ENCODE assay signal across 10 cellular contexts in genomic region chr9:113592806-113593575, GRCh38.
A peak's percentile ranks its signal among the peaks of the same experiment; 100 is the strongest.
DNase-seq lines count a peak whose midpoint lies in the region; FAIRE-seq and TF ChIP-seq lines count a peak whose summit lies in the region.
"Had no signal": no experiment of that assay in that cellular context is flagged by ENCODE, and none has a peak within 500 bp of the region (broad histone marks: within the 10 kb centered on the region; RNA-seq: fewer than 3 reads in every experiment).

No MANE protein-coding gene starts in this region.

- H3K27ac ChIP-seq in kidney (ENCODE audit: low read depth in 2 of 2, low read length in 2 of 2) = peak overlapping the region; percentile 76 to 80
- peak overlapping the region; percentile 58 for H3K27ac ChIP-seq in substantia nigra (ENCODE audit: low read depth, low read length, poor library complexity, severe bottlenecking)

- H3K36me3 ChIP-seq in kidney (ENCODE audit: control insufficient read depth in 1 of 2, insufficient read depth in 2 of 2, low read length in 2 of 2) = peaks cover 18 to 29% of the 10 kb centered on the region in 2 donors

- no peak overlapping the region for H3K4me3 Mint-ChIP-seq in activated CD4-positive, alpha-beta T cell treated with anti-CD3 and anti-CD28 coated beads, Interleukin-2, amount 10 ng/mL, durations not matched to agents 7 days and 5 days
- H3K4me3 Mint-ChIP-seq in activated T-helper 2 cell treated with anti-CD3 and anti-CD28 coated beads, Interferon-gamma antibody, Interleukin-2, Interleukin-4, amounts not matched to agents 10 μg/mL and 5 μg/mL and 100 μg/mL, durations not matched to agents 14 hours and 24 hours and 36 hours (ENCODE audit: low read depth) = peak overlapping the region; percentile 43

- no peaks in the 10 kb centered on the region for H3K27me3 Mint-ChIP-seq in activated CD4-positive, alpha-beta T cell treated with anti-CD3 and anti-CD28 coated beads, Interleukin-2, amount 10 ng/mL, durations not matched to agents 7 days and 5 days
- H3K27me3 Mint-ChIP-seq in activated T-helper 2 cell treated with anti-CD3 and anti-CD28 coated beads, Interferon-gamma antibody, Interleukin-2, Interleukin-4, amounts not matched to agents 10 μg/mL and 5 μg/mL and 100 μg/mL, durations not matched to agents 14 hours and 24 hours and 36 hours (ENCODE audit: low read depth) = no peaks in the 10 kb centered on the region

- intact Hi-C loops in activated T-helper 2 cell treated with anti-CD3 and anti-CD28 coated beads, Interferon-gamma antibody, Interleukin-2, Interleukin-4, amounts not matched to agents 10 μg/mL and 5 μg/mL and 100 μg/mL, durations not matched to agents 14 hours and 24 hours and 36 hours (cut with micrococcal nuclease) = no loop called here
- intact Hi-C loops in kidney (cut with DNase I) = loop anchor here (5.0 kb wide), 1 partner anchor 64 kb away; no protein-coding TSS in a partner anchor

- no peaks in the 10 kb centered on the region for H3K9me3 ChIP-seq in kidney (ENCODE audit: control insufficient read depth in 1 of 2, low read length in 2 of 2)

- POLR2A ChIA-PET in activated CD4-positive, alpha-beta T cell treated with anti-CD3 and anti-CD28 coated beads, Interleukin-2, amount 10 ng/mL, durations not matched to agents 7 days and 5 days (lab: Charles Lee) = interaction anchor here (0.6 kb wide), 2 partner anchors 178 to 1542 kb away, joined by 5 to 6 read pairs; no protein-coding TSS in a partner anchor

- H3K27ac Mint-ChIP-seq in activated CD4-positive, alpha-beta T cell treated with anti-CD3 and anti-CD28 coated beads, Interleukin-2, amount 10 ng/mL, durations not matched to agents 7 days and 5 days = peak overlapping the region; percentile 33
- H3K27ac Mint-ChIP-seq in activated T-helper 2 cell treated with anti-CD3 and anti-CD28 coated beads, Interferon-gamma antibody, Interleukin-2, Interleukin-4, amounts not matched to agents 10 μg/mL and 5 μg/mL and 100 μg/mL, durations not matched to agents 14 hours and 24 hours and 36 hours = peak overlapping the region; percentile 93

- H3K36me3 Mint-ChIP-seq in activated CD4-positive, alpha-beta T cell treated with anti-CD3 and anti-CD28 coated beads, Interleukin-2, amount 10 ng/mL, durations not matched to agents 7 days and 5 days (ENCODE audit: low read depth) = peaks cover 18% of the 10 kb centered on the region
- peaks cover 54% of the 10 kb centered on the region for H3K36me3 Mint-ChIP-seq in activated T-helper 2 cell treated with anti-CD3 and anti-CD28 coated beads, Interferon-gamma antibody, Interleukin-2, Interleukin-4, amounts not matched to agents 10 μg/mL and 5 μg/mL and 100 μg/mL, durations not matched to agents 14 hours and 24 hours and 36 hours (ENCODE audit: low read depth)

- TF ChIP-seq CTCF in kidney (IDR thresholded peaks at IDR 0.05; ENCODE audit: borderline replicate concordance, extremely low read depth, insufficient read depth) = no peak

- no peaks in the 10 kb centered on the region for H3K9me3 Mint-ChIP-seq in activated CD4-positive, alpha-beta T cell treated with anti-CD3 and anti-CD28 coated beads, Interleukin-2, amount 10 ng/mL, durations not matched to agents 7 days and 5 days
- H3K9me3 Mint-ChIP-seq in activated T-helper 2 cell treated with anti-CD3 and anti-CD28 coated beads, Interferon-gamma antibody, Interleukin-2, Interleukin-4, amounts not matched to agents 10 μg/mL and 5 μg/mL and 100 μg/mL, durations not matched to agents 14 hours and 24 hours and 36 hours = no peaks in the 10 kb centered on the region

- H3K9ac ChIP-seq in kidney (ENCODE audit: low read length in 2 of 2) = peak overlapping the region in 1 of 2 donors; percentile 68

- peak; percentile 53 for FAIRE-seq in kidney (lab: Jason Lieb, UNC)

- CTCF ChIA-PET in activated CD4-positive, alpha-beta T cell treated with anti-CD3 and anti-CD28 coated beads, Interleukin-2, amount 10 ng/mL, durations not matched to agents 7 days and 5 days (lab: Charles Lee) = interaction anchor here (0.7 to 12.5 kb wide), 6 partner anchors 11 to 192 kb away, joined by 3 to 123 read pairs (median 13); partner anchors contain the start of gene ALAD

- H3K4me1 ChIP-seq in kidney (ENCODE audit: control insufficient read depth in 1 of 2, insufficient read depth in 1 of 2, low read depth in 1 of 2, low read length in 2 of 2) = peaks cover 47 to 51% of the 10 kb centered on the region in 2 donors

- no peak for DNase-seq in activated CD4-positive, alpha-beta T cell treated with anti-CD3 and anti-CD28 coated beads, Interleukin-2, amount 10 ng/mL, durations not matched to agents 7 days and 5 days
- DNase-seq in activated CD4-positive, alpha-beta T cell treated with anti-CD3 and anti-CD28 coated beads for 48 hours = no peak
- no peak for DNase-seq in activated T-helper 2 cell treated with anti-CD3 and anti-CD28 coated beads, Interferon-gamma antibody, Interleukin-2, Interleukin-4, amounts not matched to agents 10 μg/mL and 5 μg/mL and 100 μg/mL, durations not matched to agents 14 hours and 24 hours and 36 hours (ENCODE audit: low spot score)
- DNase-seq in kidney = peak; percentile 10
- DNase-seq in substantia nigra (lab: John Stamatoyannopoulos, UW) = no peak
- no peak for DNase-seq in GM19240 (ENCODE audit: insufficient read length, low spot score)
- no peak for DNase-seq in SKM-1 treated with dmso at 0.1 percent for 144 hours (lab: John Stamatoyannopoulos, UW; ENCODE audit: unreplicated experiment)
- DNase-seq in activated CD4-positive, CD25-positive, alpha-beta regulatory T cell treated with anti-CD3 and anti-CD28 coated beads, Interleukin-2, amount 50 U/mL, for 72 hours = no peak
- DNase-seq: activated CD8-positive, alpha-beta memory T cell treated with anti-CD3 and anti-CD28 coated beads, Interleukin-2, amount 50 U/mL, for 48 hours; NCI-H774 had no signal

- peaks cover 43% of the 10 kb centered on the region for H3K4me1 Mint-ChIP-seq in activated CD4-positive, alpha-beta T cell treated with anti-CD3 and anti-CD28 coated beads, Interleukin-2, amount 10 ng/mL, durations not matched to agents 7 days and 5 days
- peaks cover 37% of the 10 kb centered on the region for H3K4me1 Mint-ChIP-seq in activated T-helper 2 cell treated with anti-CD3 and anti-CD28 coated beads, Interferon-gamma antibody, Interleukin-2, Interleukin-4, amounts not matched to agents 10 μg/mL and 5 μg/mL and 100 μg/mL, durations not matched to agents 14 hours and 24 hours and 36 hours (ENCODE audit: low read depth)

- H3K4me3 ChIP-seq in kidney (ENCODE audit: low read length in 2 of 2) = peak overlapping the region in 1 of 2 donors; percentile 88
